ENCODE assay signal across 8 cellular contexts in genomic region chr9:129177443-129177790, GRCh38. TPM values are rescaled to one million over a fixed set of nuclear protein-coding genes. Genes with fewer than 3 reads are reported as not detected.
DNase-seq lines count a peak whose midpoint lies in the region; ATAC-seq and TF ChIP-seq lines count a peak whose summit lies in the region.

No MANE protein-coding gene starts in this region.

- H3K4me1 ChIP-seq in RWPE2 (ENCODE audit: insufficient read depth, poor library complexity, severe bottlenecking) (peaks cover 4% of the 10 kb centered on the region), esophagus (ENCODE audit: control insufficient read depth in 2 of 2, insufficient read depth in 2 of 2, low read length in 1 of 2) (peaks cover 0 to 12% of the 10 kb centered on the region in 2 donors), prostate gland (replicated peaks) (peaks cover 15% of the 10 kb centered on the region)

- peak overlapping the region; percentile 95 for H3K27ac ChIP-seq in RWPE2 (ENCODE audit: poor library complexity, severe bottlenecking)
- H3K27ac ChIP-seq in esophagus (ENCODE audit: low read depth in 2 of 2, low read length in 1 of 2) = peak overlapping the region; percentile 99
- H3K27ac ChIP-seq in prostate gland = peak overlapping the region; percentile 96 to 97

- no peaks in the 10 kb centered on the region for H3K27me3 ChIP-seq in RWPE2 (ENCODE audit: insufficient read depth, poor library complexity, severe bottlenecking)
- H3K27me3 ChIP-seq in esophagus (ENCODE audit: control insufficient read depth in 1 of 2, insufficient read depth in 2 of 2, low read length in 2 of 2) = no peaks in the 10 kb centered on the region
- no peaks in the 10 kb centered on the region for H3K27me3 ChIP-seq in prostate gland (replicated peaks; ENCODE audit: insufficient read depth)

- H3K9me3 ChIP-seq in RWPE2 (ENCODE audit: severe bottlenecking) (no peaks in the 10 kb centered on the region), esophagus (ENCODE audit: control insufficient read depth in 2 of 2, insufficient read depth in 1 of 2, low read depth in 1 of 2, low read length in 1 of 2) (no peaks in the 10 kb centered on the region), prostate gland (no peaks in the 10 kb centered on the region)

- H3K36me3 ChIP-seq in RWPE2 (ENCODE audit: low read depth) = no peaks in the 10 kb centered on the region
- no peaks in the 10 kb centered on the region for H3K36me3 ChIP-seq in esophagus (ENCODE audit: control insufficient read depth in 2 of 2, insufficient read depth in 2 of 2, low read length in 1 of 2)
- no peaks in the 10 kb centered on the region for H3K36me3 ChIP-seq in prostate gland

- TF ChIP-seq CTCF in RWPE2 (IDR thresholded peaks at IDR 0.05; ENCODE audit: poor library complexity, severe bottlenecking) (peak; percentile 9), prostate gland (IDR thresholded peaks at IDR 0.05) (no peak)

- no peak for TF ChIP-seq POLR2A in prostate gland (IDR thresholded peaks at IDR 0.05)

- WGBS in esophagus, 2 donors = 0% methylated on average over 2 to 56 of the region's 56 CpGs
- WGBS in prostate gland = 1% methylated on average over 55 of the region's 56 CpGs

- H3K4me3 ChIP-seq in RWPE2 (ENCODE audit: severe bottlenecking) (peak overlapping the region; percentile 71), esophagus (ENCODE audit: low read depth in 1 of 2, low read length in 2 of 2) (peak overlapping the region; percentile 77 to 86), prostate gland (peak overlapping the region; percentile 66 to 71)

- intact Hi-C loops in prostate gland (cut with DNase I) = loop anchor here (5.0 kb wide), 2 partner anchors 145 to 320 kb away; no protein-coding TSS in a partner anchor

- peak; percentile 16 to 60 for DNase-seq in SHP77 (lab: John Stamatoyannopoulos, UW)
- no peak for DNase-seq in SHP77 treated with DMSO at 0.1 percent for 48 hours (lab: John Stamatoyannopoulos, UW)
- no peak for DNase-seq in RWPE2 (ENCODE audit: low spot score)
- DNase-seq in prostate gland (ENCODE audit: low spot score) = no peak
- DNase-seq in NCI-H2196 (lab: John Stamatoyannopoulos, UW; ENCODE audit: unreplicated experiment) = no peak
- DNase-seq in NCI-H187 treated with DMSO at 0.1 percent for 48 hours (lab: John Stamatoyannopoulos, UW) = no peak

- ATAC-seq in HG02623 (IDR thresholded peaks at IDR 0.05; ENCODE audit: unreplicated experiment) (peak; percentile 19), RWPE2 (ENCODE audit: low read depth) (no peak)

RNA-seq across cellular contexts. Expression of gene IER5L, which starts 0.6 kb away (rescaled TPM):
- 1 to 10 TPM; 5.4 to 8.4 TPM for polyA plus RNA-seq in esophagus
- total RNA-seq in prostate gland = 10 to 100 TPM in 1 of 2 donors, 1 to 10 TPM in 1; 7.2 to 30.7 TPM

Comparison
In these comparisons a context has a peak if more than half of its experiments do, and no peak if none do; other contexts are left out.
1. DNase-seq: peak in SHP77 (2 of 2); none in SHP77 treated with DMSO at 0.1 percent for 48 hours (single experiment), RWPE2 (single experiment), prostate gland (single experiment), NCI-H2196 (single experiment) and NCI-H187 treated with DMSO at 0.1 percent for 48 hours (single experiment).
2. Peak in every context shown above with its lines, with median percentiles within 50 percentile points of each other: H3K27ac ChIP-seq and H3K4me3 ChIP-seq.